27 cellular contexts compared by ENCODE assay signal in the genomic region with DNA sequence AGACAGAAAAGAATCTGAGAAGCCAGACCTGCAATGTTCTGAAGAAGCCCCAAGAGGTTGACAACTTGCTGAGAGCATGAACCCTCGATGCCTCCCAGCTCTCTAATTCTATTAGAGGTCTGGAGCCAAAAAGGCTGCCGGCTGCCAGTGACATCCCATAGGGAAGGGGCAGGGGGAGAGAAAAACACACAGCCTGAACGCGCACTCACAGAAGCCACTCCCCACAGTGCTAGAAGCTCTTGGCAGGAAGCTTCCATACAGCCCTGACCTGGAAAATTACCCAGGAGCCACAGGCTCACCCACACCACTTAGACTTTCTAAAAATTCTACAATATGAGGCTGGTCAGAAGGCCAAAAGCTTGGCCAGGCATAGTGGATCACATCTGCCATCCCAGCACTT. TPM values are rescaled to one million over a fixed set of nuclear protein-coding genes. Genes with fewer than 3 reads are reported as not detected.
DNase-seq lines count a peak whose midpoint lies in the region; ATAC-seq, FAIRE-seq and TF ChIP-seq lines count a peak whose summit lies in the region.
"Had no signal": no experiment of that assay in that cellular context is flagged by ENCODE, and none has a peak within 500 bp of the region (broad histone marks: within the 10 kb centered on the region; RNA-seq: fewer than 3 reads in every experiment).

No MANE protein-coding gene starts in this region.

- no peaks in the 10 kb centered on the region for H3K27me3 Mint-ChIP-seq in T-helper 2 cell treated with Interferon-gamma antibody and Interleukin-4, amounts not matched to agents 5 μg/mL and 100 μg/mL, for 36 hours (ENCODE audit: low read depth)
- H3K27me3 Mint-ChIP-seq: activated naive CD4-positive, alpha-beta T cell treated with anti-CD3 and anti-CD28 coated beads, Interleukin-2, amount 10 ng/mL, durations not matched to agents 7 days and 5 days; dendritic cell treated with granulocyte-macrophage colony-stimulating factor and Interleukin-4, amounts not matched to agents 40 ng/mL and 50 ng/mL, for 4 days; progenitor cell of endocrine pancreas; stimulated activated naive CD8-positive, alpha-beta T cell treated with anti-CD3 and anti-CD28 coated beads, Interleukin-15, Interleukin-2, amounts not matched to agents 100 ng/mL and 50 ng/mL, for 24 hours had no signal

- H3K27ac ChIP-seq in lower lobe of right lung, result peak overlapping the region; percentile 7
- H3K27ac ChIP-seq in upper lobe of left lung, result peak overlapping the region in 1 of 4 donors; percentile 5
- H3K27ac ChIP-seq: body of pancreas, Peyer's patch had no signal

- no peak for DNase-seq in T-helper 2 cell treated with Interferon-gamma antibody and Interleukin-4, amounts not matched to agents 5 μg/mL and 100 μg/mL, for 36 hours (ENCODE audit: low spot score)
- DNase-seq in T-helper 2 cell (no peak), fibroblast of the aortic adventitia (ENCODE audit: low read depth) (peak; percentile 45), lower lobe of right lung (no peak), upper lobe of left lung (no peak), HTR-8/SVneo (ENCODE audit: insufficient read length, low spot score) (no peak), GM10266 (ENCODE audit: extremely low spot score) (no peak)
- DNase-seq: activated CD4-positive, alpha-beta T cell treated with anti-CD3 and anti-CD28 coated beads for 1 hour; activated naive CD4-positive, alpha-beta T cell treated with anti-CD3 and anti-CD28 coated beads, Interleukin-2, amount 10 ng/mL, durations not matched to agents 7 days and 5 days; activated T-cell treated with anti-CD3 and anti-CD28 coated beads, Interleukin-2, amount 50 U/mL, for 72 hours; body of pancreas; COR-L47; foreskin fibroblast; H7; Kasumi-1; NCI-H1048; NCI-H2029; NCI-H510A; Peyer's patch; stimulated activated CD4-positive, alpha-beta T cell treated with anti-CD3 and anti-CD28 coated beads, Interleukin-2, amount 100 ng/mL, for 48 hours had no signal

- ATAC-seq in lower lobe of right lung (peak; percentile 60 to 68), upper lobe of left lung (ENCODE audit: low FRiP score in 2 of 2) (peak; percentile 45 to 55), GM21529 (IDR thresholded peaks at IDR 0.05; ENCODE audit: unreplicated experiment) (no peak)
- ATAC-seq: activated T-cell treated with anti-CD3 and anti-CD28 coated beads, Interleukin-2, amount 50 U/mL, for 72 hours; body of pancreas had no signal

- H3K36me3 Mint-ChIP-seq in T-helper 2 cell treated with Interferon-gamma antibody and Interleukin-4, amounts not matched to agents 5 μg/mL and 100 μg/mL, for 36 hours (ENCODE audit: low read depth), result peaks cover 54% of the 10 kb centered on the region

- no peak overlapping the region for H3K4me3 Mint-ChIP-seq in T-helper 2 cell treated with Interferon-gamma antibody and Interleukin-4, amounts not matched to agents 5 μg/mL and 100 μg/mL, for 36 hours
- H3K4me3 Mint-ChIP-seq: activated naive CD4-positive, alpha-beta T cell treated with anti-CD3 and anti-CD28 coated beads, Interleukin-2, amount 10 ng/mL, durations not matched to agents 7 days and 5 days; activated T-cell treated with anti-CD3 and anti-CD28 coated beads, Interleukin-2, amount 50 U/mL, for 72 hours; dendritic cell treated with granulocyte-macrophage colony-stimulating factor and Interleukin-4, amounts not matched to agents 40 ng/mL and 50 ng/mL, for 4 days; stimulated activated naive CD8-positive, alpha-beta T cell treated with anti-CD3 and anti-CD28 coated beads, Interleukin-15, Interleukin-2, amounts not matched to agents 100 ng/mL and 50 ng/mL, for 24 hours had no signal

- H3K4me1 Mint-ChIP-seq in T-helper 2 cell treated with Interferon-gamma antibody and Interleukin-4, amounts not matched to agents 5 μg/mL and 100 μg/mL, for 36 hours (ENCODE audit: low read depth), result no peaks in the 10 kb centered on the region
- H3K4me1 Mint-ChIP-seq: activated naive CD4-positive, alpha-beta T cell treated with anti-CD3 and anti-CD28 coated beads, Interleukin-2, amount 10 ng/mL, durations not matched to agents 7 days and 5 days had no signal

- peaks cover 12% of the 10 kb centered on the region for H3K4me1 ChIP-seq in lower lobe of right lung
- H3K4me1 ChIP-seq in upper lobe of left lung, result peaks cover 0 to 7% (median 3%) of the 10 kb centered on the region in 4 donors
- H3K4me1 ChIP-seq: body of pancreas, Peyer's patch had no signal

- H3K9me3 ChIP-seq in lower lobe of right lung (no peaks in the 10 kb centered on the region), upper lobe of left lung (no peaks in the 10 kb centered on the region)
- H3K9me3 ChIP-seq: body of pancreas, Peyer's patch had no signal

- no peak for TF ChIP-seq EP300 in upper lobe of left lung (IDR thresholded peaks at IDR 0.05)

- H3K4me3 ChIP-seq in fibroblast of the aortic adventitia (ENCODE audit: low read depth, low read length), result no peak overlapping the region
- H3K4me3 ChIP-seq in lower lobe of right lung, result no peak overlapping the region
- H3K4me3 ChIP-seq in upper lobe of left lung, result no peak overlapping the region
- H3K4me3 ChIP-seq: body of pancreas, Peyer's patch, skin epidermis had no signal

- H3K9me3 Mint-ChIP-seq in T-helper 2 cell treated with Interferon-gamma antibody and Interleukin-4, amounts not matched to agents 5 μg/mL and 100 μg/mL, for 36 hours, result no peaks in the 10 kb centered on the region
- H3K9me3 Mint-ChIP-seq: activated naive CD4-positive, alpha-beta T cell treated with anti-CD3 and anti-CD28 coated beads, Interleukin-2, amount 10 ng/mL, durations not matched to agents 7 days and 5 days; activated T-cell treated with anti-CD3 and anti-CD28 coated beads, Interleukin-2, amount 50 U/mL, for 72 hours; dendritic cell treated with granulocyte-macrophage colony-stimulating factor and Interleukin-4, amounts not matched to agents 40 ng/mL and 50 ng/mL, for 4 days; stimulated activated naive CD8-positive, alpha-beta T cell treated with anti-CD3 and anti-CD28 coated beads, Interleukin-15, Interleukin-2, amounts not matched to agents 100 ng/mL and 50 ng/mL, for 24 hours had no signal

- FAIRE-seq in HTR-8/SVneo (lab: Jason Lieb, UNC), result no peak

- H3K36me3 ChIP-seq in lower lobe of right lung, result peaks cover 100% of the 10 kb centered on the region
- peaks cover 42 to 100% (median 90%) of the 10 kb centered on the region in 4 donors for H3K36me3 ChIP-seq in upper lobe of left lung

- peak overlapping the region; percentile 24 for H3K27ac Mint-ChIP-seq in T-helper 2 cell treated with Interferon-gamma antibody and Interleukin-4, amounts not matched to agents 5 μg/mL and 100 μg/mL, for 36 hours
- H3K27ac Mint-ChIP-seq: activated T-cell treated with anti-CD3 and anti-CD28 coated beads, Interleukin-2, amount 50 U/mL, for 72 hours; progenitor cell of endocrine pancreas; stimulated activated naive CD8-positive, alpha-beta T cell treated with anti-CD3 and anti-CD28 coated beads, Interleukin-15, Interleukin-2, amounts not matched to agents 100 ng/mL and 50 ng/mL, for 24 hours had no signal

- H3K27me3 ChIP-seq in lower lobe of right lung (ENCODE audit: low read depth) (no peaks in the 10 kb centered on the region), upper lobe of left lung (no peaks in the 10 kb centered on the region)
- H3K27me3 ChIP-seq: body of pancreas, Peyer's patch had no signal

- 55 to 56% methylated on average over 4 of the region's 4 CpGs for WGBS in upper lobe of left lung, 2 donors

- TF ChIP-seq POLR2A in upper lobe of left lung (IDR thresholded peaks at IDR 0.05), result no peak

- TF ChIP-seq CTCF in fibroblast of the aortic adventitia (IDR thresholded peaks at IDR 0.05; ENCODE audit: insufficient read depth, low read length) (no peak), lower lobe of right lung (IDR thresholded peaks at IDR 0.05) (no peak), upper lobe of left lung (IDR thresholded peaks at IDR 0.05) (no peak), GM10266 (IDR thresholded peaks at IDR 0.05; ENCODE audit: control insufficient read depth, insufficient read depth, low read depth, missing control alignments) (no peak)

- intact Hi-C loops in lower lobe of right lung (cut with DNase I), result no loop called here

RNA-seq across cellular contexts. Expression of a gene that starts 18.3 kb away (rescaled TPM):
- total RNA-seq in fibroblast of the aortic adventitia (ENCODE audit: low replicate concordance) (28.6 and 34.1 TPM in 2 replicates), lower lobe of right lung (75.0 TPM), upper lobe of left lung (10 to 100 TPM; 38.0 to 74.5 (median 55.6) TPM)

RNA-seq across cellular contexts. Expression of a gene that starts 42.6 kb away (rescaled TPM):
- total RNA-seq in fibroblast of the aortic adventitia (ENCODE audit: low replicate concordance) (2.0 and 2.2 TPM in 2 replicates), lower lobe of right lung (1.6 TPM), upper lobe of left lung (1 to 10 TPM in 5 of 6 donors, not detected in 1; 1.1 to 4.9 (median 2.2) TPM)
- total RNA-seq: A172 had no signal

RNA-seq across cellular contexts. Expression of a gene that starts 44.0 kb away (rescaled TPM):
- total RNA-seq in fibroblast of the aortic adventitia (ENCODE audit: low replicate concordance) (1.5 and 3.5 TPM in 2 replicates), lower lobe of right lung (1.0 TPM), upper lobe of left lung (1 to 10 TPM in 1 of 6 donors, under 1 TPM in 2, not detected in 3; 0.44 to 1.2 (median 0.78) TPM)
- total RNA-seq: A172, body of pancreas, HT1080, Peyer's patch had no signal

RNA-seq across cellular contexts. Expression of a gene that starts 52.8 kb away (rescaled TPM):
- 44.4 and 113 TPM in 2 replicates for total RNA-seq in fibroblast of the aortic adventitia (ENCODE audit: low replicate concordance)
- 219 TPM for total RNA-seq in lower lobe of right lung
- 100 to 1,000 TPM in 5 of 6 donors, 10 to 100 TPM in 1; 79.6 to 265 (median 220) TPM for total RNA-seq in upper lobe of left lung
